10 cellular contexts compared by ENCODE assay signal in the genomic region with DNA sequence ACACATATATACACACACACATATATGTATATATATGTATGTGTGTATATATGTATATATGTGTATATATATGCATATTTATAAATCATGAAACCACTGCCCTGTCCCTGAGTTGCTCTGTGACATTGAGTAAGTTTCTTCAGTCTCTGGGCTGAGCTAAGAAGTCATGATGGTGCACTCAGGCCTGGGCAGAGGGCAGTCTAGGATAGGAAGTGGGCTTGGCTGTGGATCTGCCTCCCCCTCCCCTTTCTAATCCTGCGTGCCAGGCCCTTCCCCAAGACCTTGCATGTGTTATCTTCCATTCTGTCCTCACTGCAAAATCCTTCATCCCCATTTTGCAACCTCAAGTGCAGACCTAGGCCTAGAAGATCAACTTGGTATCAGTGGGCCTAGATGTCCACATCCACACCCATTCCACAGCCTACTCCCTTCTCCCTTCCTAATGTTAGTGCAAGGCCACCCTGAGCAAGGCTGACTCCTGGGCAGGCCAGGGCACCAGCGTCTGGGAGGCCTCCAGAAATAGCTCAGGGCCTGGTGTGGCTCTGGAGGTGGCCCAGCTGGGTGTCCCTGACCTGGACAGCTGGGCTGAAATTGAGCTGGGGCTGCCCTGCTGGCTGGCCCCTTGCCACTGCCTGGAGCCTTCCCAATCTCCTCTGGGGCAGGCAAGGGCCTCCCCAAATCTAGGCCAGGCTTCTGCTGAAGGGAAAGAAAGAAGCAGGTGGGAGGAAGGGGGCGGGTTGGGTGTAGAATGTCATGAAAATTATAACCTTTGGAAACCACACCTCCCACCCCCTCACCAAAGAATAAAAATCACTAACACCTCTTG. TPM values are rescaled to one million over a fixed set of nuclear protein-coding genes. Genes with fewer than 3 reads are reported as not detected.
DNase-seq lines count a peak whose midpoint lies in the region; ATAC-seq and TF ChIP-seq lines count a peak whose summit lies in the region.
"Had no signal": no experiment of that assay in that cellular context is flagged by ENCODE, and none has a peak within 500 bp of the region (broad histone marks: within the 10 kb centered on the region; RNA-seq: fewer than 3 reads in every experiment).

No MANE protein-coding gene starts in this region.

- H3K27me3 ChIP-seq in stomach, result peaks cover 0 to 5% (median 0%) of the 10 kb centered on the region in 3 donors
- H3K27me3 ChIP-seq: SJSA1 had no signal

- H3K36me3 ChIP-seq in stomach, result no peaks in the 10 kb centered on the region

- ATAC-seq in left ventricle myocardium superior, result peak; percentile 85

- TF ChIP-seq CTCF in stomach (IDR thresholded peaks at IDR 0.05), result no peak

- H3K9me3 ChIP-seq in stomach, result peaks cover 0 to 5% (median 0%) of the 10 kb centered on the region in 4 donors
- H3K9me3 ChIP-seq: SJSA1 had no signal

- 39 to 65% (median 52%) methylated on average over 3 of the region's 3 CpGs for WGBS in stomach, 5 donors

- peak; percentile 66 for DNase-seq in activated CD8-positive, alpha-beta memory T cell treated with anti-CD3 and anti-CD28 coated beads for 24 hours
- no peak for DNase-seq in activated CD8-positive, alpha-beta memory T cell treated with anti-CD3 and anti-CD28 coated beads, Interleukin-2, amount 50 U/mL, for 48 hours
- DNase-seq in activated CD8-positive, alpha-beta memory T cell treated with anti-CD3 and anti-CD28 coated beads, Interleukin-2, amount 50 U/mL, for 4 hours, result peak; percentile 50
- DNase-seq in left ventricle myocardium superior, result peak; percentile 91
- DNase-seq in stomach, result peak; percentile 61
- DNase-seq in NCI-H187 (lab: John Stamatoyannopoulos, UW), result no peak
- DNase-seq in NCI-H1417 treated with DMSO at 0.1 percent for 48 hours (lab: John Stamatoyannopoulos, UW), result no peak
- no peak for DNase-seq in inferior parietal cortex (ENCODE audit: extremely low spot score)
- DNase-seq: cortex of kidney had no signal

- intact Hi-C loops in left ventricle myocardium superior (cut with micrococcal nuclease), result no loop called here
- intact Hi-C loops in stomach (cut with DNase I; ENCODE audit: low total_unique reads), result no loop called here

- H3K4me1 ChIP-seq in stomach, result peaks cover 15 to 41% (median 26%) of the 10 kb centered on the region in 4 donors

- H3K4me3 ChIP-seq in stomach, result peak overlapping the region in 1 of 4 donors; percentile 76

- TF ChIP-seq EP300 in stomach (IDR thresholded peaks at IDR 0.05), result no peak

- peak overlapping the region in 2 of 5 donors; percentile 3 to 8 for H3K27ac ChIP-seq in stomach

- TF ChIP-seq POLR2A in stomach (IDR thresholded peaks at IDR 0.05), result no peak

RNA-seq across cellular contexts. Expression of a gene that starts 1.9 kb away (rescaled TPM):
- total RNA-seq in left ventricle myocardium superior, result 3.1 TPM
- total RNA-seq in stomach, result 1 to 10 TPM in 4 of 5 donors, under 1 TPM in 1; 0.58 to 9.8 (median 1.7) TPM
- polyA plus RNA-seq in stomach, result 10 to 100 TPM in 1 of 3 donors, 1 to 10 TPM in 2; 4.1 to 17.6 (median 7.2) TPM

Comparison
In these comparisons a context has a peak if more than half of its experiments do, and no peak if none do; other contexts are left out.
1. DNase-seq: peak in activated CD8-positive, alpha-beta memory T cell treated with anti-CD3 and anti-CD28 coated beads for 24 hours (single experiment), activated CD8-positive, alpha-beta memory T cell treated with anti-CD3 and anti-CD28 coated beads, Interleukin-2, amount 50 U/mL, for 4 hours (single experiment), left ventricle myocardium superior (single experiment) and stomach (single experiment); none in activated CD8-positive, alpha-beta memory T cell treated with anti-CD3 and anti-CD28 coated beads, Interleukin-2, amount 50 U/mL, for 48 hours (single experiment), NCI-H187 (0 of 2), NCI-H1417 treated with DMSO at 0.1 percent for 48 hours (single experiment) and inferior parietal cortex (single experiment).